In the genomic region with DNA sequence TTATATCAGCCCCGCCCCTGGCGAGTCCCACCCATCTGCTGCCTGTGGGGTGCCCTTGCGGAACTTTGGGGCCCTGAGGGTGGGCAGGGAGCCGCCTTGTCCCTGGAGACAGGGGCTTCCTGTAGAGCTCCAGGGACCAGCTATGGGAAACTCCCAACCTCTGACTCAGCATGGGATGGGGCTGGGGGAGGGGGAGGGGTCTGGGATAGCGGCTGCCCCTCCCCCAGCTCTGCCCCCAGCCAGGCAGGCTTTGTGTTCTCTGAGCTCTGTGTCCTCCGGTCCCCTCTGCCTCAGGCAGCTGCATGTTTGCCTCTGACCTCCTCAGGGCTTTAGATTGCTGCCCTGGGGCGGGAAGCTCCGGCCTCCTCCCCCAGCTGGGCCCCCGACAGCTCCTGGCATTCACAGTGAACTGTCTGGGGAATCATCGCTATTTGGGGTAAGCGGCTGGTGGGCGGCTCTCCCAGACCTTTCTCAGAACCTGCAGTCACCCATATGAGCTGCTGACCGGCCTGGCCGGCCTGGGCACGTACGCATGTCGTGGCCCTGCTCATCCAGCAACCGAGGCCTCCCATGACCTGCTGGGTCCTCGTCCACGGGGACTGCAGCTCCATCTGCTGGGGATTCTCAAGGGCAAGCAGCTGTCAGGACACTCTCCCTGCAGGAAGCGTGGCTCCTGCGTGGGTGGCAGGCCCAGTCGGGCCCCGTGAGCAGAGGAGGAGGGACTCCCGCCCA, we compare ENCODE assay signal across 9 cellular contexts. TPM values are rescaled to one million over a fixed set of nuclear protein-coding genes. Genes with fewer than 3 reads are reported as not detected.
DNase-seq lines count a peak whose midpoint lies in the region; ATAC-seq, FAIRE-seq and TF ChIP-seq lines count a peak whose summit lies in the region.
"Had no signal": no experiment of that assay in that cellular context is flagged by ENCODE, and none has a peak within 500 bp of the region (broad histone marks: within the 10 kb centered on the region; RNA-seq: fewer than 3 reads in every experiment).

No MANE protein-coding gene starts in this region.

- no peaks in the 10 kb centered on the region for H3K36me3 Mint-ChIP-seq in T-helper 2 cell treated with Interferon-gamma antibody and Interleukin-4, amounts not matched to agents 5 μg/mL and 100 μg/mL, for 36 hours (ENCODE audit: low read depth)

- TF ChIP-seq EP300 in HepG2 (IDR thresholded peaks at IDR 0.05; ENCODE audit: low read depth in 2 of 2, low read length in 2 of 2) = peak in 1 of 2 experiments; percentile 80; a peak in 2 of 4 replicates
- TF ChIP-seq EP300 in HepG2 (CRISPR knock-in tag; IDR thresholded peaks at IDR 0.05; ENCODE audit: borderline replicate concordance) = no peak; the same call in 1 of the 2 replicates

- no peaks in the 10 kb centered on the region for H3K27me3 Mint-ChIP-seq in T-helper 2 cell treated with Interferon-gamma antibody and Interleukin-4, amounts not matched to agents 5 μg/mL and 100 μg/mL, for 36 hours (ENCODE audit: low read depth)

- H3K4me3 ChIP-seq in HepG2 (replicated peaks in 1 of 3; ENCODE audit: insufficient read depth in 1 of 3, low read depth in 2 of 3, low read length in 3 of 3) = peak overlapping the region in 2 of 3 experiments; percentile 9 to 62; a peak in 4 of 6 replicates

- H3K36me3 ChIP-seq in HepG2 (replicated peaks in 1 of 2; ENCODE audit: control insufficient read depth in 1 of 2, insufficient read depth in 2 of 2, low read length in 2 of 2) = peaks cover 10 to 14% of the 10 kb centered on the region in 2 experiments; a peak in 3 of 5 replicates

- H3K79me2 ChIP-seq in HepG2 (ENCODE audit: insufficient read depth, low read length) = no peaks in the 10 kb centered on the region

- ATAC-seq in Right ventricle myocardium superior (ENCODE audit: poor library complexity) = peak; percentile 83
- peak; percentile 80 for ATAC-seq in HepG2

- BruUV-seq in HepG2 (replicated peaks; lab: Mats Ljungman, UMichigan) = TSS peak; percentile 60

- H3K4me1 ChIP-seq in HepG2 (ENCODE audit: insufficient read depth, low read length) = peaks cover 26% of the 10 kb centered on the region

- CTCF ChIA-PET in HepG2 (lab: Yijun Ruan, JAX; ENCODE audit: low intra/inter-chr PET ratio, low total read pairs) = interaction anchor here (0.6 to 3.4 kb wide), 3 partner anchors 15 to 853 kb away, joined by 3 to 57 read pairs (median 4); partner anchors contain the start of gene ARHGEF16

- no peaks in the 10 kb centered on the region for H3K4me1 Mint-ChIP-seq in T-helper 2 cell treated with Interferon-gamma antibody and Interleukin-4, amounts not matched to agents 5 μg/mL and 100 μg/mL, for 36 hours (ENCODE audit: low read depth)

- peak; percentile 72 for FAIRE-seq in HepG2 (lab: Jason Lieb, UNC)

- TF ChIP-seq RAD21 in HepG2 (CRISPR knock-in tag; IDR thresholded peaks at IDR 0.05) = peak; percentile 94

- peak overlapping the region; percentile 96 for H3K27ac ChIP-seq in HepG2 (ENCODE audit: extremely low read length, insufficient read depth, low read length)

- DNase-seq in Right ventricle myocardium superior (peak; percentile 72), cardiac septum (ENCODE audit: low spot score) (no peak), ecto neural progenitor cell (ENCODE audit: low spot score) (peak; percentile 85), HepG2 (ENCODE audit: low spot score) (peak; percentile 89), COR-L47 (lab: John Stamatoyannopoulos, UW) (no peak), NCI-H1092 (lab: John Stamatoyannopoulos, UW) (no peak)
- no peak for DNase-seq in T-helper 2 cell treated with Interferon-gamma antibody and Interleukin-4, amounts not matched to agents 5 μg/mL and 100 μg/mL, for 36 hours (ENCODE audit: low spot score)
- DNase-seq in stimulated activated naive CD4-positive, alpha-beta T cell treated with Interleukin-2 at 50 U/mL for 16 hours (lab: John Stamatoyannopoulos, UW) = no peak

- no peaks in the 10 kb centered on the region for H4K20me1 ChIP-seq in HepG2 (ENCODE audit: insufficient read depth, low read length)

- no peak overlapping the region for H3K4me3 Mint-ChIP-seq in T-helper 2 cell treated with Interferon-gamma antibody and Interleukin-4, amounts not matched to agents 5 μg/mL and 100 μg/mL, for 36 hours
- H3K4me3 Mint-ChIP-seq: T-helper 1 cell treated with Interleukin-12 subunit alpha and Interleukin-12 subunit beta and Interleukin-4 antibody, amounts not matched to agents 30 μg/mL and 1 μg/mL, for 36 hours had no signal

- peak; percentile 96 for TF ChIP-seq CTCF in HepG2 (CRISPR knock-in tag; IDR thresholded peaks at IDR 0.05)

- H2AFZ ChIP-seq in HepG2 (ENCODE audit: low read length) = no peak overlapping the region

- in situ Hi-C loops in HepG2 (cut with HindIII; ENCODE audit: extremely low pct_ligation_motif_present, low pct_unique_long_range_greater_than_20kb) = no loop called here

- no peaks in the 10 kb centered on the region for H3K27me3 ChIP-seq in HepG2 (ENCODE audit: control insufficient read depth in 1 of 2, insufficient read depth in 2 of 2, low read length in 2 of 2)

- peak in 1 of 2 experiments; percentile 56; a peak in 2 of 4 replicates for TF ChIP-seq POLR2A in HepG2 (IDR thresholded peaks at IDR 0.05; ENCODE audit: insufficient read depth in 1 of 2, low read depth in 2 of 2, low read length in 2 of 2)

- no peaks in the 10 kb centered on the region for H3K9me3 ChIP-seq in HepG2 (ENCODE audit: low read length)

- H3K4me2 ChIP-seq in HepG2 (ENCODE audit: low read depth, low read length) = peak overlapping the region; percentile 73

- H3K9ac ChIP-seq in HepG2 (ENCODE audit: insufficient read depth, low read depth, low read length) = peak overlapping the region; percentile 71

- H3K9me3 Mint-ChIP-seq in T-helper 2 cell treated with Interferon-gamma antibody and Interleukin-4, amounts not matched to agents 5 μg/mL and 100 μg/mL, for 36 hours = no peaks in the 10 kb centered on the region
- H3K9me3 Mint-ChIP-seq: T-helper 1 cell treated with Interleukin-12 subunit alpha and Interleukin-12 subunit beta and Interleukin-4 antibody, amounts not matched to agents 30 μg/mL and 1 μg/mL, for 36 hours had no signal

- H3K27ac Mint-ChIP-seq in T-helper 2 cell treated with Interferon-gamma antibody and Interleukin-4, amounts not matched to agents 5 μg/mL and 100 μg/mL, for 36 hours = no peak overlapping the region

- POLR2A ChIA-PET in HepG2 (lab: Yijun Ruan, JAX) = interaction anchor here (0.6 to 3.2 kb wide), 11 partner anchors 10 to 1059 kb away, joined by 3 to 282 read pairs (median 3); partner anchors contain the start of genes ARHGEF16, PEX10 and WRAP73

- WGBS in HepG2 (ENCODE audit: low lambda C conversion rate) = 0% methylated on average over 1 of the region's 25 CpGs

- intact Hi-C loops in Right ventricle myocardium superior (cut with DNase I) = no loop called here
- intact Hi-C loops in cardiac septum (cut with DNase I) = no loop called here
- intact Hi-C loops in HepG2 (cut with micrococcal nuclease; ENCODE audit: unreplicated experiment) = loop anchor here (1.0 kb wide), 1 partner anchor 18 kb away; no protein-coding TSS in a partner anchor

TF ChIP-seq in HepG2, 621 proteins besides CTCF, POLR2A, EP300 and RAD21 (continues in another document):
- peak; percentile 48 for TF ChIP-seq HOXA3 (CRISPR knock-in tag; IDR thresholded peaks at IDR 0.05)
- peak; percentile 55; the same call in 1 of the 3 replicates for TF ChIP-seq MXI1 (IDR thresholded peaks at IDR 0.05; ENCODE audit: borderline replicate concordance, low read depth, low read length)
- TF ChIP-seq KLF9 (CRISPR knock-in tag; IDR thresholded peaks at IDR 0.05; ENCODE audit: low read depth) = no peak; the same call in 1 of the 2 replicates
- no peak for TF ChIP-seq RARG (CRISPR knock-in tag; IDR thresholded peaks at IDR 0.05; ENCODE audit: low read depth)
- no peak for TF ChIP-seq ZNF180 (CRISPR knock-in tag; IDR thresholded peaks at IDR 0.05; ENCODE audit: borderline replicate concordance, low read depth)
- 0 out of 2 replicates have a peak, but pooled peaks have one; percentile 43 for TF ChIP-seq SMAD9 (CRISPR knock-in tag; IDR thresholded peaks at IDR 0.05)
- TF ChIP-seq FOXM1 (CRISPR knock-in tag; IDR thresholded peaks at IDR 0.05) = no peak
- peak; percentile 93; the same call in 1 of the 2 replicates for TF ChIP-seq CHCHD3 (CRISPR knock-in tag; IDR thresholded peaks at IDR 0.05)
- no peak for TF ChIP-seq ZNF530 (CRISPR knock-in tag; IDR thresholded peaks at IDR 0.05; ENCODE audit: low read depth)
- no peak for TF ChIP-seq GPN1 (CRISPR knock-in tag; IDR thresholded peaks at IDR 0.05; ENCODE audit: borderline replicate concordance)
- no peak for TF ChIP-seq HNRNPUL1 (IDR thresholded peaks at IDR 0.05; ENCODE audit: low read depth, low read length)
- TF ChIP-seq GZF1 (CRISPR knock-in tag; IDR thresholded peaks at IDR 0.05) = peak; percentile 51; the same call in 1 of the 2 replicates
- TF ChIP-seq DMAP1 (CRISPR knock-in tag; IDR thresholded peaks at IDR 0.05) = peak; percentile 81

RNA-seq across cellular contexts. Expression of gene ARHGEF16, which starts 17.1 kb away (rescaled TPM):
- total RNA-seq in Right ventricle myocardium superior (0.89 TPM), cardiac septum (0.57 TPM), HepG2 (2016; rRNA removed; fragmentation: Illumina TruSeq; extraction: Trizol) (15.9 and 20.3 TPM in 2 replicates)
- total RNA-seq in HepG2 (2016; cell fraction: cytosol; rRNA removed; fragmentation: Illumina TruSeq; extraction: Trizol; ENCODE audit: low read depth) = 6.0 and 6.6 TPM in 2 replicates
- 14.5 and 24.2 TPM in 2 replicates for total RNA-seq in HepG2 (2016; cell fraction: insoluble cytoplasmic fraction; rRNA removed; fragmentation: Illumina TruSeq; extraction: Trizol)
- 7.4 and 7.6 TPM in 2 replicates for total RNA-seq in HepG2 (2016; cell fraction: membrane; rRNA removed; fragmentation: Illumina TruSeq; extraction: Trizol)
- 21.4 and 22.0 TPM in 2 replicates for total RNA-seq in HepG2 (2016; cell fraction: nucleus; rRNA removed; fragmentation: Illumina TruSeq; extraction: Trizol)
- 39.9 and 59.7 TPM in 2 replicates for polyA plus RNA-seq in HepG2 (2011; rRNA removed)
- polyA plus RNA-seq in HepG2 (2011; cell fraction: cytosol; rRNA removed) = 23.3 and 35.8 TPM in 2 replicates
- 382 and 454 TPM in 2 replicates for polyA plus RNA-seq in HepG2 (2011; cell fraction: nucleus; rRNA removed)
- 19.7 and 28.0 TPM in 2 replicates for polyA plus RNA-seq in HepG2 (2012)
- polyA plus RNA-seq in HepG2 (2016; cell fraction: cytosol; fragmentation: Illumina TruSeq; extraction: Trizol; ENCODE audit: low read depth) = 2.5 and 2.8 TPM in 2 replicates
- 12.5 and 17.8 TPM in 2 replicates for polyA plus RNA-seq in HepG2 (2016; cell fraction: insoluble cytoplasmic fraction; fragmentation: Illumina TruSeq; extraction: Trizol; ENCODE audit: low read depth)
- 4.2 and 4.8 TPM in 2 replicates for polyA plus RNA-seq in HepG2 (2016; cell fraction: membrane; fragmentation: Illumina TruSeq; extraction: Trizol; ENCODE audit: low read depth)
- 58.7 and 59.2 TPM in 2 replicates for polyA plus RNA-seq in HepG2 (2016; cell fraction: nucleus; fragmentation: Illumina TruSeq; extraction: Trizol; ENCODE audit: insufficient read depth, low read depth)
- polyA minus RNA-seq in HepG2 (2011; rRNA and poly(A)+ RNA removed; ENCODE audit: low replicate concordance) = 30.5 and 69.1 TPM in 2 replicates
- polyA minus RNA-seq in HepG2 (2011; cell fraction: cytosol; rRNA and poly(A)+ RNA removed) = 13.4 and 17.4 TPM in 2 replicates
- polyA minus RNA-seq in HepG2 (2011; cell fraction: nucleus; rRNA and poly(A)+ RNA removed) = 38.4 and 41.6 TPM in 2 replicates

Comparison
In these comparisons a context has a peak if more than half of its experiments do, and no peak if none do; other contexts are left out.
1. DNase-seq: peak in Right ventricle myocardium superior (single experiment), ecto neural progenitor cell (single experiment) and HepG2 (single experiment); none in cardiac septum (single experiment), T-helper 2 cell treated with Interferon-gamma antibody and Interleukin-4, amounts not matched to agents 5 μg/mL and 100 μg/mL, for 36 hours (single experiment), stimulated activated naive CD4-positive, alpha-beta T cell treated with Interleukin-2 at 50 U/mL for 16 hours (single experiment), COR-L47 (single experiment) and NCI-H1092 (single experiment).